1 cellular context compared by ENCODE assay signal in the genomic region with DNA sequence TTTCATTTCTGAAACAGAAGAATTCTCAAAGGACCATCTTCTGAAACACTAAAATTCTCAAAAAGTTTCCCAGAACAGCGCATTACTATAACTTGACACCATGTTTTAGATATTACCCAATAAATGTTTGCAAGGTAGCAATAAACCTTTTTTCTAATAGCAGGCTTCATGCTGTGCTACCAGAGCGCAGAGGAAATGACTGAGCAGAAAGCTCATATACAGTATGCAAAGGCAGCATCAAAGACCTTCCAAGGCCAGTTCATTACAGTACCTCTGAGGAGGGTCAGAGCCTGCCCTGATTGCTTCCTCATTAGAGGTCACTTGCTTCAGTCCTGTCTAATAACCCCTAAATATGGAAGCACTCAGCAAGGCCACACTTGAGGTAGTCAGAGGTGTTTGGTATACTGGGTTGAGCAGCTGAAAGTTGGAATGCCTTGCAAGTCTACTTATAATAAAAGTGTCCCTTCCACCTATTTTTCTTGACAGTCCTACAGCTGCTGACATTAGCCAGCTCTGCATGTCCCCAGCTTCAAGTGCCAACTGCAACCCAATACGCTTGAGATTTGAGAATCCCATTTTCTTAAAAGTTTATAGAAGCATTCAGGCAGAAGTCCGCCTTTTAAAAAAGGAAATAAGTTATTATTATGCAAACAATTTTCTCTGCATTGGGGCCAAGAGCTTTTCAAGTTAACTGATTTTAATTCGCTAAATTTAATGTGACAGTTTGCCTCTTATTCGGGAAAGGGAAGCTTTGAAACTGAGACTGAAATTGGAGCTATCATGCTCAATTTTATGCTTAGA.
TF ChIP-seq lines count a peak whose summit lies in the region.

No MANE protein-coding gene starts in this region.

TF ChIP-seq in GM12878, 131 proteins besides CTCF, POLR2A, EP300 and RAD21 (continued from another document):
- TF ChIP-seq ZBTB40 (IDR thresholded peaks at IDR 0.05; ENCODE audit: borderline replicate concordance) (no peak), KAT2A (conservative IDR thresholded peaks at IDR 0.05; ENCODE audit: control insufficient read depth, low read depth, low read length) (no peak), NR2F1 (conservative IDR thresholded peaks at IDR 0.05) (no peak), TBL1XR1 (IDR thresholded peaks at IDR 0.05; ENCODE audit: low read depth, low read length) (no peak)
